Comparison of ENCODE assay signal across 16 cellular contexts in the genomic region with DNA sequence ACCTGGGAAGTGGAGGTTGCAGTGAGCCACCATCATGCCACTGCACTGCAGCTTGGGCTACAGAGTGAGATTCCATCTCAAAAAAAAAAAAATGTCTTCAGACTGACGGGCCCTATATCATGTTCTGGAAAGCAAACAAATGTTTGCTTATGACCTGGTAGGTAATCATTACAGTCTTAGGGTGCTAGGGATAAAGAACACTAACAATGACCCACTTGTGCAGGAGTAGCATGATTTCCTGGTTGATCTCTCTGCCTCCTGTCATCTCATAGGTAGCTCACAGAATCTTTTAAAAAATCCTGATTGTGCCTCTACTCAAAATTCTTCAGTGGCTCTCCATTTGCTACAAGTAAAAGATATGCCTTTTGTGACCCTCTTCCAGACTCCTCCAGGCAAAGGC.
A peak's percentile ranks its signal among the peaks of the same experiment; 100 is the strongest.
DNase-seq lines count a peak whose midpoint lies in the region; ATAC-seq and TF ChIP-seq lines count a peak whose summit lies in the region.
"Had no signal": no experiment of that assay in that cellular context is flagged by ENCODE, and none has a peak within 500 bp of the region (broad histone marks: within the 10 kb centered on the region; RNA-seq: fewer than 3 reads in every experiment).

No MANE protein-coding gene starts in this region.

- peak overlapping the region; percentile 81 for H3K4me3 Mint-ChIP-seq in HFFc6
- no peak overlapping the region for H3K4me3 Mint-ChIP-seq in activated T-helper 1 cell treated with anti-CD3 and anti-CD28 coated beads, Interleukin-12 subunit alpha, Interleukin-12 subunit beta, Interleukin-2, Interleukin-4 antibody, amounts not matched to agents 30 ng/mL and 10 ng/mL and 1 ng/mL, durations not matched to agents 14 hours and 24 hours and 36 hours
- H3K4me3 Mint-ChIP-seq: activated T-helper 17 cell treated with anti-CD3 and anti-CD28 coated beads, Interleukin-2, amount 50 U/mL, for 72 hours; H9; nephron progenitor cell; stimulated activated naive CD8-positive, alpha-beta T cell treated with anti-CD3 and anti-CD28 coated beads, Interleukin-15, amount 100 ng/mL, for 72 hours had no signal

- no peaks in the 10 kb centered on the region; the same call in 1 of the 2 replicates for H3K27me3 Mint-ChIP-seq in HFFc6 (ENCODE audit: insufficient read depth)
- no peaks in the 10 kb centered on the region for H3K27me3 Mint-ChIP-seq in activated T-helper 1 cell treated with anti-CD3 and anti-CD28 coated beads, Interleukin-12 subunit alpha, Interleukin-12 subunit beta, Interleukin-2, Interleukin-4 antibody, amounts not matched to agents 30 ng/mL and 10 ng/mL and 1 ng/mL, durations not matched to agents 14 hours and 24 hours and 36 hours (ENCODE audit: insufficient read depth)
- H3K27me3 Mint-ChIP-seq: activated T-helper 17 cell treated with anti-CD3 and anti-CD28 coated beads, Interleukin-2, amount 50 U/mL, for 72 hours; stimulated activated naive CD8-positive, alpha-beta T cell treated with anti-CD3 and anti-CD28 coated beads, Interleukin-15, amount 100 ng/mL, for 72 hours had no signal

- ATAC-seq in lower lobe of right lung (peak in 1 of 2 donors; percentile 32), GM21423 (IDR thresholded peaks at IDR 0.05; ENCODE audit: unreplicated experiment) (no peak)
- ATAC-seq: activated T-helper 17 cell treated with anti-CD3 and anti-CD28 coated beads, Interleukin-2, amount 50 U/mL, for 72 hours; stimulated activated naive CD8-positive, alpha-beta T cell treated with anti-CD3 and anti-CD28 coated beads, Interleukin-15, amount 100 ng/mL, for 72 hours had no signal

- peaks cover 48% of the 10 kb centered on the region for H3K36me3 Mint-ChIP-seq in HFFc6 (ENCODE audit: low read depth)
- H3K36me3 Mint-ChIP-seq in activated T-helper 1 cell treated with anti-CD3 and anti-CD28 coated beads, Interleukin-12 subunit alpha, Interleukin-12 subunit beta, Interleukin-2, Interleukin-4 antibody, amounts not matched to agents 30 ng/mL and 10 ng/mL and 1 ng/mL, durations not matched to agents 14 hours and 24 hours and 36 hours (ENCODE audit: low read depth): peaks cover 10% of the 10 kb centered on the region

- peaks cover 11% of the 10 kb centered on the region for H3K9me3 Mint-ChIP-seq in HFFc6
- H3K9me3 Mint-ChIP-seq in activated T-helper 1 cell treated with anti-CD3 and anti-CD28 coated beads, Interleukin-12 subunit alpha, Interleukin-12 subunit beta, Interleukin-2, Interleukin-4 antibody, amounts not matched to agents 30 ng/mL and 10 ng/mL and 1 ng/mL, durations not matched to agents 14 hours and 24 hours and 36 hours: peaks cover 14% of the 10 kb centered on the region

- H3K36me3 ChIP-seq in adipocyte (ENCODE audit: control insufficient read depth, insufficient read depth, low read length, severe bottlenecking): peaks cover 22% of the 10 kb centered on the region
- no peaks in the 10 kb centered on the region for H3K36me3 ChIP-seq in lower lobe of right lung
- H3K36me3 ChIP-seq in spleen: peaks cover 0 to 52% (median 2%) of the 10 kb centered on the region in 6 donors

- TF ChIP-seq POLR2A in spleen (IDR thresholded peaks at IDR 0.05): no peak

- WGBS in spleen, 5 donors: 93 to 98% (median 94%) methylated on average over 1 of the region's 1 CpG

- peak overlapping the region; percentile 71 for H3K9ac ChIP-seq in adipocyte (ENCODE audit: low read length)

- H3K27ac ChIP-seq in lower lobe of right lung (peak overlapping the region; percentile 38), spleen (peak overlapping the region in 6 of 8 donors; percentile 64 to 76 (median 71))

- no peak for DNase-seq in HFFc6
- DNase-seq in adipocyte (ENCODE audit: low read depth): peak; percentile 17
- no peak for DNase-seq in lower lobe of right lung
- DNase-seq in spleen: no peak
- no peak for DNase-seq in NCI-H526 (lab: John Stamatoyannopoulos, UW)
- DNase-seq in activated T-helper 1 cell treated with anti-CD3 and anti-CD28 coated beads, Interleukin-12 subunit alpha, Interleukin-12 subunit beta, Interleukin-2, Interleukin-4 antibody, amounts not matched to agents 30 ng/mL and 10 ng/mL and 1 ng/mL, durations not matched to agents 14 hours and 24 hours and 36 hours (ENCODE audit: low spot score): no peak
- no peak for DNase-seq in A172 (ENCODE audit: low spot score)
- DNase-seq: central memory CD4-positive, alpha-beta T cell; H9; left cardiac atrium; NCI-H1417; NCI-H2171 treated with DMSO at 0.1 percent for 48 hours; nephron progenitor cell; stimulated activated naive CD8-positive, alpha-beta T cell treated with anti-CD3 and anti-CD28 coated beads, Interleukin-15, amount 100 ng/mL, for 72 hours had no signal

- H3K4me1 Mint-ChIP-seq in HFFc6 (ENCODE audit: low read depth): peaks cover 71% of the 10 kb centered on the region
- peaks cover 5% of the 10 kb centered on the region for H3K4me1 Mint-ChIP-seq in activated T-helper 1 cell treated with anti-CD3 and anti-CD28 coated beads, Interleukin-12 subunit alpha, Interleukin-12 subunit beta, Interleukin-2, Interleukin-4 antibody, amounts not matched to agents 30 ng/mL and 10 ng/mL and 1 ng/mL, durations not matched to agents 14 hours and 24 hours and 36 hours (ENCODE audit: low read depth)
- H3K4me1 Mint-ChIP-seq: activated T-helper 17 cell treated with anti-CD3 and anti-CD28 coated beads, Interleukin-2, amount 50 U/mL, for 72 hours; H9; nephron progenitor cell had no signal

- H3K9me3 ChIP-seq in adipocyte (ENCODE audit: control insufficient read depth, low read length) (peaks cover 12% of the 10 kb centered on the region), lower lobe of right lung (peaks cover 11% of the 10 kb centered on the region), spleen (peaks cover 0 to 22% (median 14%) of the 10 kb centered on the region in 8 donors)

- TF ChIP-seq CTCF in HFFc6 (IDR thresholded peaks at IDR 0.05) (no peak), lower lobe of right lung (IDR thresholded peaks at IDR 0.05) (no peak), spleen (IDR thresholded peaks at IDR 0.05 in 8 of 11, conservative IDR thresholded peaks at IDR 0.05 in 3 of 11) (no peak)

- H3K4me1 ChIP-seq in adipocyte (ENCODE audit: control insufficient read depth, insufficient read depth, low read length) (peaks cover 54% of the 10 kb centered on the region), lower lobe of right lung (peaks cover 16% of the 10 kb centered on the region), spleen (peaks cover 0 to 27% (median 12%) of the 10 kb centered on the region in 6 donors)

- intact Hi-C loops in lower lobe of right lung (cut with DNase I): no loop called here
- intact Hi-C loops in spleen (cut with DNase I; ENCODE audit: low total_unique reads): no loop called here
- intact Hi-C loops in activated T-helper 1 cell treated with anti-CD3 and anti-CD28 coated beads, Interleukin-12 subunit alpha, Interleukin-12 subunit beta, Interleukin-2, Interleukin-4 antibody, amounts not matched to agents 30 ng/mL and 10 ng/mL and 1 ng/mL, durations not matched to agents 14 hours and 24 hours and 36 hours (cut with micrococcal nuclease): no loop called here

- H3K27me3 ChIP-seq in adipocyte (replicated peaks; ENCODE audit: control insufficient read depth, insufficient read depth, low read length): no peaks in the 10 kb centered on the region
- H3K27me3 ChIP-seq in lower lobe of right lung (ENCODE audit: low read depth): no peaks in the 10 kb centered on the region
- H3K27me3 ChIP-seq in spleen (replicated peaks in 1 of 7): no peaks in the 10 kb centered on the region

- peak overlapping the region; percentile 96 for H3K27ac Mint-ChIP-seq in HFFc6
- H3K27ac Mint-ChIP-seq in activated T-helper 1 cell treated with anti-CD3 and anti-CD28 coated beads, Interleukin-12 subunit alpha, Interleukin-12 subunit beta, Interleukin-2, Interleukin-4 antibody, amounts not matched to agents 30 ng/mL and 10 ng/mL and 1 ng/mL, durations not matched to agents 14 hours and 24 hours and 36 hours: no peak overlapping the region
- H3K27ac Mint-ChIP-seq: activated T-helper 17 cell treated with anti-CD3 and anti-CD28 coated beads, Interleukin-2, amount 50 U/mL, for 72 hours; H9; nephron progenitor cell had no signal

- H3K4me3 ChIP-seq in adipocyte (ENCODE audit: low read length) (no peak overlapping the region), lower lobe of right lung (no peak overlapping the region), spleen (no peak overlapping the region)
